25 cellular contexts compared by ENCODE assay signal in genomic region chr2:66789741-66790140, GRCh38.
DNase-seq lines count a peak whose midpoint lies in the region; TF ChIP-seq lines count a peak whose summit lies in the region.
"Had no signal": no experiment of that assay in that cellular context is flagged by ENCODE, and none has a peak within 500 bp of the region (broad histone marks: within the 10 kb centered on the region; RNA-seq: fewer than 3 reads in every experiment).

No MANE protein-coding gene starts in this region.

- H3K4ac ChIP-seq in mesenchymal stem cell (ENCODE audit: low read depth in 1 of 2, low read length in 2 of 2): peak overlapping the region; percentile 5 to 32

- no peaks in the 10 kb centered on the region for H3K79me1 ChIP-seq in mesenchymal stem cell (replicated peaks; ENCODE audit: low read length, poor library complexity, severe bottlenecking)

- no peak overlapping the region for H2BK15ac ChIP-seq in mesenchymal stem cell (ENCODE audit: low read depth, poor library complexity, severe bottlenecking)

- no peak overlapping the region for H4K8ac ChIP-seq in mesenchymal stem cell (ENCODE audit: low read length)

- no peaks in the 10 kb centered on the region for H3K27me3 ChIP-seq in mesenchymal stem cell (ENCODE audit: control insufficient read depth in 1 of 2, insufficient read depth in 1 of 2, low read length in 2 of 2)
- H3K27me3 ChIP-seq: vagina had no signal

- H3K4me1 ChIP-seq in mesenchymal stem cell (ENCODE audit: control insufficient read depth, insufficient read depth, low read depth, low read length): no peaks in the 10 kb centered on the region
- H3K4me1 ChIP-seq: HAP-1 had no signal

- H3K14ac ChIP-seq in mesenchymal stem cell (ENCODE audit: low read length in 2 of 2): no peak overlapping the region

- no peak overlapping the region for H2AK5ac ChIP-seq in mesenchymal stem cell (ENCODE audit: low read length, severe bottlenecking)

- H3K4me3 ChIP-seq in epithelial cell of esophagus (ENCODE audit: low read length): no peak overlapping the region
- H3K4me3 ChIP-seq in mesenchymal stem cell (ENCODE audit: insufficient read depth in 1 of 2, low read depth in 1 of 2, low read length in 2 of 2): no peak overlapping the region
- H3K4me3 ChIP-seq: HAP-1, left ventricle myocardium inferior, thoracic aorta, vagina had no signal

- no peak overlapping the region for H2BK120ac ChIP-seq in mesenchymal stem cell (ENCODE audit: low read depth, low read length)

- TF ChIP-seq CTCF in epithelial cell of esophagus (IDR thresholded peaks at IDR 0.05; ENCODE audit: insufficient read depth, low read depth, low read length, missing control alignments): no peak

- H3K36me3 ChIP-seq in mesenchymal stem cell (ENCODE audit: control insufficient read depth in 1 of 2, insufficient read depth in 2 of 2, low read depth in 1 of 2, low read length in 2 of 2): no peaks in the 10 kb centered on the region
- H3K36me3 ChIP-seq: HAP-1, left ventricle myocardium inferior, thoracic aorta, vagina had no signal

- H3K18ac ChIP-seq in mesenchymal stem cell (ENCODE audit: low read depth in 1 of 2, low read length in 2 of 2): peak overlapping the region in 1 of 2 experiments; percentile 30

- H2BK5ac ChIP-seq in mesenchymal stem cell (ENCODE audit: low read depth, low read length, poor library complexity, severe bottlenecking): no peak overlapping the region

- no peak overlapping the region for H4K91ac ChIP-seq in mesenchymal stem cell (ENCODE audit: low read length)

- no peak overlapping the region for H3K23ac ChIP-seq in mesenchymal stem cell (ENCODE audit: low read length in 2 of 2)

- peak overlapping the region; percentile 9 to 95 for H2BK12ac ChIP-seq in mesenchymal stem cell (ENCODE audit: low read length in 2 of 2)

- DNase-seq in Daoy (ENCODE audit: low read depth) (peak; percentile 2), M059J (ENCODE audit: low read depth) (peak; percentile 80), epithelial cell of esophagus (ENCODE audit: low read depth) (peak; percentile 98), mesenchymal stem cell (peak; percentile 11), T-helper 1 cell (no peak), NCI-H2171 (lab: John Stamatoyannopoulos, UW) (no peak)
- DNase-seq in activated CD8-positive, alpha-beta memory T cell treated with anti-CD3 and anti-CD28 coated beads, Interleukin-2, amount 50 U/mL, for 4 hours: no peak
- no peak for DNase-seq in activated CD4-positive, alpha-beta T cell treated with anti-CD3 and anti-CD28 coated beads for 48 hours
- DNase-seq: activated CD4-positive, alpha-beta T cell treated with anti-CD3 and anti-CD28 coated beads, Interleukin-2, amount 50 U/mL, for 1 hour; activated CD8-positive, alpha-beta memory T cell treated with anti-CD3 and anti-CD28 coated beads, Interleukin-2, amount 10 ng/mL, durations not matched to agents 7 days and 5 days; activated naive CD4-positive, alpha-beta T cell treated with Interleukin-2 at 50 U/mL for 16 hours; CD4-positive, alpha-beta memory T cell; effector CD4-positive, alpha-beta T cell; KG1; left ventricle myocardium inferior; midbrain; natural killer cell; NCI-H1417 treated with DMSO at 0.1 percent for 48 hours; NCI-H82; OCI-M1; Right ventricle myocardium superior; stimulated activated naive CD4-positive, alpha-beta T cell treated with Interleukin-2 at 50 U/mL for 16 hours had no signal

- H3K4me2 ChIP-seq in mesenchymal stem cell (ENCODE audit: low read length, poor library complexity, severe bottlenecking): no peak overlapping the region

- no peak overlapping the region for H3K27ac ChIP-seq in mesenchymal stem cell (ENCODE audit: low read length, poor library complexity, severe bottlenecking)
- H3K27ac ChIP-seq: left ventricle myocardium inferior, thoracic aorta, vagina had no signal

- no peaks in the 10 kb centered on the region for H3K9me3 ChIP-seq in mesenchymal stem cell (ENCODE audit: control insufficient read depth, low read length)
- H3K9me3 ChIP-seq: HAP-1, left ventricle myocardium inferior, thoracic aorta, vagina had no signal

- 98% methylated on average over 5 of the region's 5 CpGs for whole genome bisulfite sequencing in mesenchymal stem cell

- no peak overlapping the region for H3K9ac ChIP-seq in mesenchymal stem cell (ENCODE audit: low read length)

- H2AFZ ChIP-seq in mesenchymal stem cell (ENCODE audit: low read depth, low read length): no peak overlapping the region

Comparison
In these comparisons a context has a peak if more than half of its experiments do, and no peak if none do; other contexts are left out.
1. DNase-seq: peak in Daoy (single experiment), M059J (single experiment), epithelial cell of esophagus (single experiment) and mesenchymal stem cell (single experiment); none in activated CD8-positive, alpha-beta memory T cell treated with anti-CD3 and anti-CD28 coated beads, Interleukin-2, amount 50 U/mL, for 4 hours (single experiment), activated CD4-positive, alpha-beta T cell treated with anti-CD3 and anti-CD28 coated beads for 48 hours (single experiment), T-helper 1 cell (0 of 5) and NCI-H2171 (single experiment).